In the genomic region with DNA sequence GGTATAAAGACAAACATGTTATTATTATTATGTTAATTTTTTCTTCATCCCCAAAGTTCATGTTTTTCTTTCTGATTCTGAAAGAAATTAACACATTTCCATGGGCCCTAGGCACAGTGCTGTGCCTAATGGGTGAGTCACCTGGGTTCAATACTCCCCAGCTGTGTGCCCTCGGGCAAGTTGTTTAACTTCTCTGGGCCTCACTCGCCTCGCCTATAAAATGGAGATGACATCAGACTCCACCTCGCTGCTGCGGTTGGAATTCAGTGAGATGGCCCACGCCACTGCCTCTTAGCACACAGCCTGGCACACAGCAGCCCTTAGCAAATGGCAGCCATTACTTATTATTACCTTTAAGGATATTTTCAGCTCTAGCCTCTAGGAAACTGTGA, we compare ENCODE assay signal across 2 cellular contexts.
TF ChIP-seq lines count a peak whose summit lies in the region.

No MANE protein-coding gene starts in this region.

TF ChIP-seq in A549, 52 proteins besides CTCF, POLR2A, EP300 and RAD21:
- TF ChIP-seq FOSL2 (IDR thresholded peaks at IDR 0.05) (no peak), FOSL2 (CRISPR knock-in tag; IDR thresholded peaks at IDR 0.05) (peak; percentile 35; the same call in 1 of the 2 replicates), EHMT2 (IDR thresholded peaks at IDR 0.05; ENCODE audit: low read depth) (no peak)
- TF ChIP-seq, protein P1, sequence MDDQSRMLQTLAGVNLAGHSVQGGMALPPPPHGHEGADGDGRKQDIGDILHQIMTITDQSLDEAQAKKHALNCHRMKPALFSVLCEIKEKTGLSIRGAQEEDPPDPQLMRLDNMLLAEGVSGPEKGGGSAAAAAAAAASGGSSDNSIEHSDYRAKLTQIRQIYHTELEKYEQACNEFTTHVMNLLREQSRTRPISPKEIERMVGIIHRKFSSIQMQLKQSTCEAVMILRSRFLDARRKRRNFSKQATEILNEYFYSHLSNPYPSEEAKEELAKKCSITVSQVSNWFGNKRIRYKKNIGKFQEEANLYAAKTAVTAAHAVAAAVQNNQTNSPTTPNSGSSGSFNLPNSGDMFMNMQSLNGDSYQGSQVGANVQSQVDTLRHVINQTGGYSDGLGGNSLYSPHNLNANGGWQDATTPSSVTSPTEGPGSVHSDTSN (IDR thresholded peaks at IDR 0.05) = no peak

TF ChIP-seq in HepG2, 621 proteins besides CTCF, POLR2A, EP300 and RAD21:
- no peak for TF ChIP-seq ZKSCAN1 (IDR thresholded peaks at IDR 0.05; ENCODE audit: low read length)
- no peak for TF ChIP-seq ZNF468 (CRISPR knock-in tag; IDR thresholded peaks at IDR 0.05)
- TF ChIP-seq FOXP1 (IDR thresholded peaks at IDR 0.05) = no peak
- TF ChIP-seq FOXP1 (CRISPR knock-in tag; IDR thresholded peaks at IDR 0.05) = no peak
- no peak for TF ChIP-seq ZNF282 (IDR thresholded peaks at IDR 0.05; ENCODE audit: partially characterized antibody)
- no peak for TF ChIP-seq MYC (CRISPR knock-in tag; IDR thresholded peaks at IDR 0.05; ENCODE audit: borderline replicate concordance)
- no peak for TF ChIP-seq SSRP1 (CRISPR knock-in tag; IDR thresholded peaks at IDR 0.05)
- no peak for TF ChIP-seq ZNF460 (CRISPR knock-in tag; IDR thresholded peaks at IDR 0.05; ENCODE audit: borderline replicate concordance)
- TF ChIP-seq, protein P2, sequence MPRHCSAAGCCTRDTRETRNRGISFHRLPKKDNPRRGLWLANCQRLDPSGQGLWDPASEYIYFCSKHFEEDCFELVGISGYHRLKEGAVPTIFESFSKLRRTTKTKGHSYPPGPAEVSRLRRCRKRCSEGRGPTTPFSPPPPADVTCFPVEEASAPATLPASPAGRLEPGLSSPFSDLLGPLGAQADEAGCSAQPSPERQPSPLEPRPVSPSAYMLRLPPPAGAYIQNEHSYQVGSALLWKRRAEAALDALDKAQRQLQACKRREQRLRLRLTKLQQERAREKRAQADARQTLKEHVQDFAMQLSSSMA (CRISPR knock-in tag; IDR thresholded peaks at IDR 0.05) = no peak
- peak; percentile 98 for TF ChIP-seq ZNF768 (CRISPR knock-in tag; IDR thresholded peaks at IDR 0.05)
- TF ChIP-seq, protein P3, sequence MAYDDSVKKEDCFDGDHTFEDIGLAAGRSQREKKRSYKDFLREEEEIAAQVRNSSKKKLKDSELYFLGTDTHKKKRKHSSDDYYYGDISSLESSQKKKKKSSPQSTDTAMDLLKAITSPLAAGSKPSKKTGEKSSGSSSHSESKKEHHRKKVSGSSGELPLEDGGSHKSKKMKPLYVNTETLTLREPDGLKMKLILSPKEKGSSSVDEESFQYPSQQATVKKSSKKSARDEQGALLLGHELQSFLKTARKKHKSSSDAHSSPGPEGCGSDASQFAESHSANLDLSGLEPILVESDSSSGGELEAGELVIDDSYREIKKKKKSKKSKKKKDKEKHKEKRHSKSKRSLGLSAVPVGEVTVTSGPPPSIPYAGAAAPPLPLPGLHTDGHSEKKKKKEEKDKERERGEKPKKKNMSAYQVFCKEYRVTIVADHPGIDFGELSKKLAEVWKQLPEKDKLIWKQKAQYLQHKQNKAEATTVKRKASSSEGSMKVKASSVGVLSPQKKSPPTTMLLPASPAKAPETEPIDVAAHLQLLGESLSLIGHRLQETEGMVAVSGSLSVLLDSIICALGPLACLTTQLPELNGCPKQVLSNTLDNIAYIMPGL (CRISPR knock-in tag; IDR thresholded peaks at IDR 0.05; ENCODE audit: borderline replicate concordance in 1 of 2, low read depth in 1 of 2) = no peak
- TF ChIP-seq ARNTL (CRISPR knock-in tag; IDR thresholded peaks at IDR 0.05) = no peak
- TF ChIP-seq, protein P4, sequence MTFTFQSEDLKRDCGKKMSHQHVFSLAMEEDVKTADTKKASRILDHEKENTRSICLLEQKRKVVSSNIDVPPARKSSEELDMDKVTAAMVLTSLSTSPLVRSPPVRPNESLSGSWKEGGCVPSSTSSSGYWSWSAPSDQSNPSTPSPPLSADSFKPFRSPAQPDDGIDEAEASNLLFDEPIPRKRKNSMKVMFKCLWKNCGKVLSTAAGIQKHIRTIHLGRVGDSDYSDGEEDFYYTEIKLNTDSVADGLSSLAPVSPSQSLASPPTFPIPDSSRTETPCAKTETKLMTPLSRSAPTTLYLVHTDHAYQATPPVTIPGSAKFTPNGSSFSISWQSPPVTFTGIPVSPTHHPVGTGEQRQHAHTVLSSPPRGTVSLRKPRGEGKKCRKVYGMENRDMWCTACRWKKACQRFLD (CRISPR knock-in tag; IDR thresholded peaks at IDR 0.05; ENCODE audit: borderline replicate concordance) = no peak
- no peak for TF ChIP-seq HNF4G (IDR thresholded peaks at IDR 0.05; ENCODE audit: borderline replicate concordance, low read depth, low read length)
- no peak for TF ChIP-seq HNF4G (CRISPR knock-in tag; IDR thresholded peaks at IDR 0.05; ENCODE audit: borderline replicate concordance, low read depth)
- no peak for TF ChIP-seq NAIF1 (CRISPR knock-in tag; IDR thresholded peaks at IDR 0.05; ENCODE audit: borderline replicate concordance)
- no peak for TF ChIP-seq SAP130 (CRISPR knock-in tag; IDR thresholded peaks at IDR 0.05; ENCODE audit: low read depth)
- no peak for TF ChIP-seq HOXA5 (CRISPR knock-in tag; IDR thresholded peaks at IDR 0.05)
- TF ChIP-seq, protein P5, sequence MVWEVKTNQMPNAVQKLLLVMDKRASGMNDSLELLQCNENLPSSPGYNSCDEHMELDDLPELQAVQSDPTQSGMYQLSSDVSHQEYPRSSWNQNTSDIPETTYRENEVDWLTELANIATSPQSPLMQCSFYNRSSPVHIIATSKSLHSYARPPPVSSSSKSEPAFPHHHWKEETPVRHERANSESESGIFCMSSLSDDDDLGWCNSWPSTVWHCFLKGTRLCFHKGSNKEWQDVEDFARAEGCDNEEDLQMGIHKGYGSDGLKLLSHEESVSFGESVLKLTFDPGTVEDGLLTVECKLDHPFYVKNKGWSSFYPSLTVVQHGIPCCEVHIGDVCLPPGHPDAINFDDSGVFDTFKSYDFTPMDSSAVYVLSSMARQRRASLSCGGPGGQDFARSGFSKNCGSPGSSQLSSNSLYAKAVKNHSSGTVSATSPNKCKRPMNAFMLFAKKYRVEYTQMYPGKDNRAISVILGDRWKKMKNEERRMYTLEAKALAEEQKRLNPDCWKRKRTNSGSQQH (CRISPR knock-in tag; IDR thresholded peaks at IDR 0.05; ENCODE audit: low read depth) = no peak
- TF ChIP-seq, protein P6, sequence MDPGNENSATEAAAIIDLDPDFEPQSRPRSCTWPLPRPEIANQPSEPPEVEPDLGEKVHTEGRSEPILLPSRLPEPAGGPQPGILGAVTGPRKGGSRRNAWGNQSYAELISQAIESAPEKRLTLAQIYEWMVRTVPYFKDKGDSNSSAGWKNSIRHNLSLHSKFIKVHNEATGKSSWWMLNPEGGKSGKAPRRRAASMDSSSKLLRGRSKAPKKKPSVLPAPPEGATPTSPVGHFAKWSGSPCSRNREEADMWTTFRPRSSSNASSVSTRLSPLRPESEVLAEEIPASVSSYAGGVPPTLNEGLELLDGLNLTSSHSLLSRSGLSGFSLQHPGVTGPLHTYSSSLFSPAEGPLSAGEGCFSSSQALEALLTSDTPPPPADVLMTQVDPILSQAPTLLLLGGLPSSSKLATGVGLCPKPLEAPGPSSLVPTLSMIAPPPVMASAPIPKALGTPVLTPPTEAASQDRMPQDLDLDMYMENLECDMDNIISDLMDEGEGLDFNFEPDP (CRISPR knock-in tag; conservative IDR thresholded peaks at IDR 0.05) = 0 out of 2 replicates have a peak, but pooled peaks have one; percentile 21
- TF ChIP-seq, protein P7, sequence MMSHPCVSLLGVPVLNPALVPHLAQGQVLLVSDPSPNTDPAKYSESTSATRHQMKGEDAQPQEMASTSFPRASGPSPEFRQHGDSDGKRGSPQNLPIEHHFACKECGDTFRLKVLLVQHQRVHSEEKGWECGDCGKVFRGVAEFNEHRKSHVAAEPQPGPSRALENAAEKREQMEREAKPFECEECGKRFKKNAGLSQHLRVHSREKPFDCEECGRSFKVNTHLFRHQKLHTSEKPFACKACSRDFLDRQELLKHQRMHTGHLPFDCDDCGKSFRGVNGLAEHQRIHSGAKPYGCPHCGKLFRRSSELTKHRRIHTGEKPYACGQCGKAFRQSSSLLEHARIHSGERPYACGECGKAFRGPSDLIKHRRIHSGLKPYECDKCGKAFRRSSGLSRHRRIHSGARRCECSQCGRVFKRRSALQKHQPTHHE (CRISPR knock-in tag; IDR thresholded peaks at IDR 0.05; ENCODE audit: borderline replicate concordance) = no peak
- TF ChIP-seq, protein P8, sequence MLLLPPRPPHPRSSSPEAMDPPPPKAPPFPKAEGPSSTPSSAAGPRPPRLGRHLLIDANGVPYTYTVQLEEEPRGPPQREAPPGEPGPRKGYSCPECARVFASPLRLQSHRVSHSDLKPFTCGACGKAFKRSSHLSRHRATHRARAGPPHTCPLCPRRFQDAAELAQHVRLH (CRISPR knock-in tag; IDR thresholded peaks at IDR 0.05; ENCODE audit: borderline replicate concordance, low read depth) = no peak
- 0 out of 2 replicates have a peak, but pooled peaks have one; percentile 12 for TF ChIP-seq KDM1A (CRISPR knock-in tag; IDR thresholded peaks at IDR 0.05)
- 0 out of 2 replicates have a peak, but pooled peaks have one; percentile 13 for TF ChIP-seq ZMYM3 (CRISPR knock-in tag; IDR thresholded peaks at IDR 0.05)
- TF ChIP-seq FOSL2 (CRISPR knock-in tag; IDR thresholded peaks at IDR 0.05) = 0 out of 2 replicates have a peak, but pooled peaks have one; percentile 16
- TF ChIP-seq, protein P9, sequence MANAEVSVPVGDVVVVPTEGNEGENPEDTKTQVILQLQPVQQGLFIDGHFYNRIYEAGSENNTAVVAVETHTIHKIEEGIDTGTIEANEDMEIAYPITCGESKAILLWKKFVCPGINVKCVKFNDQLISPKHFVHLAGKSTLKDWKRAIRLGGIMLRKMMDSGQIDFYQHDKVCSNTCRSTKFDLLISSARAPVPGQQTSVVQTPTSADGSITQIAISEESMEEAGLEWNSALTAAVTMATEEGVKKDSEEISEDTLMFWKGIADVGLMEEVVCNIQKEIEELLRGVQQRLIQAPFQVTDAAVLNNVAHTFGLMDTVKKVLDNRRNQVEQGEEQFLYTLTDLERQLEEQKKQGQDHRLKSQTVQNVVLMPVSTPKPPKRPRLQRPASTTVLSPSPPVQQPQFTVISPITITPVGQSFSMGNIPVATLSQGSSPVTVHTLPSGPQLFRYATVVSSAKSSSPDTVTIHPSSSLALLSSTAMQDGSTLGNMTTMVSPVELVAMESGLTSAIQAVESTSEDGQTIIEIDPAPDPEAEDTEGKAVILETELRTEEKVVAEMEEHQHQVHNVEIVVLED (CRISPR knock-in tag; IDR thresholded peaks at IDR 0.05; ENCODE audit: borderline replicate concordance) = 0 out of 2 replicates have a peak, but pooled peaks have one; percentile 3
